ENCODE assay signal across 17 cellular contexts in genomic region chr6:21102624-21103023, GRCh38.
"Had no signal": no experiment of that assay in that cellular context is flagged by ENCODE, and none has a peak within 500 bp of the region (broad histone marks: within the 10 kb centered on the region; RNA-seq: fewer than 3 reads in every experiment).

No MANE protein-coding gene starts in this region.

- H3K27ac ChIP-seq: psoas muscle, tibial nerve had no signal

- H3K9me3 ChIP-seq: psoas muscle, right lobe of liver, tibial nerve had no signal

- H3K27me3 Mint-ChIP-seq: activated CD4-positive, alpha-beta T cell treated with anti-CD3 and anti-CD28 coated beads for 36 hours; activated CD8-positive, alpha-beta T cell treated with anti-CD3 and anti-CD28 coated beads for 36 hours; effector memory CD8-positive, alpha-beta T cell; stimulated activated memory B cell treated with anti-CD40 and anti-IgM and Interleukin-4, amounts not matched to agents 10 μg/mL and 1 μg/mL and 100 μg/mL, for 72 hours; T-cell had no signal

- DNase-seq: activated CD4-positive, alpha-beta T cell treated with anti-CD3 and anti-CD28 coated beads for 36 hours; activated CD8-positive, alpha-beta memory T cell treated with anti-CD3 and anti-CD28 coated beads, Interleukin-2, amount 50 U/mL, for 4 hours; central memory CD4-positive, alpha-beta T cell; effector memory CD8-positive, alpha-beta T cell; erythroblast; left cardiac atrium; occipital lobe; psoas muscle; right lobe of liver; T-cell; T1000 had no signal

- ATAC-seq: activated CD8-positive, alpha-beta T cell treated with anti-CD3 and anti-CD28 coated beads for 36 hours; activated T-cell treated with anti-CD3 and anti-CD28 coated beads, Interleukin-2, amount 50 U/mL, for 72 hours; effector memory CD8-positive, alpha-beta T cell; left cardiac atrium; psoas muscle; right lobe of liver; stimulated activated memory B cell treated with anti-CD40 and anti-IgM and Interleukin-4, amounts not matched to agents 10 μg/mL and 1 μg/mL and 100 μg/mL, for 72 hours; T-cell had no signal

- H3K4me3 ChIP-seq: psoas muscle, right lobe of liver, tibial nerve had no signal

- H3K27ac Mint-ChIP-seq: activated CD4-positive, alpha-beta T cell treated with anti-CD3 and anti-CD28 coated beads for 36 hours; activated CD8-positive, alpha-beta T cell treated with anti-CD3 and anti-CD28 coated beads for 36 hours; activated T-cell treated with anti-CD3 and anti-CD28 coated beads, Interleukin-2, amount 50 U/mL, for 72 hours; stimulated activated memory B cell treated with anti-CD40 and anti-IgM and Interleukin-4, amounts not matched to agents 10 μg/mL and 1 μg/mL and 100 μg/mL, for 72 hours; T-cell had no signal

- H3K36me3 ChIP-seq: right lobe of liver, tibial nerve had no signal

- H3K4me1 ChIP-seq: psoas muscle had no signal

- H3K9me3 Mint-ChIP-seq: activated CD8-positive, alpha-beta T cell treated with anti-CD3 and anti-CD28 coated beads for 36 hours; activated T-cell treated with anti-CD3 and anti-CD28 coated beads, Interleukin-2, amount 50 U/mL, for 72 hours; effector memory CD8-positive, alpha-beta T cell; immature natural killer cell; nephron; stimulated activated memory B cell treated with anti-CD40 and anti-IgM and Interleukin-4, amounts not matched to agents 10 μg/mL and 1 μg/mL and 100 μg/mL, for 72 hours; T-cell had no signal

- H3K27me3 ChIP-seq: right lobe of liver, tibial nerve had no signal

- H3K4me3 Mint-ChIP-seq: activated CD4-positive, alpha-beta T cell treated with anti-CD3 and anti-CD28 coated beads for 36 hours; activated CD8-positive, alpha-beta T cell treated with anti-CD3 and anti-CD28 coated beads for 36 hours; activated T-cell treated with anti-CD3 and anti-CD28 coated beads, Interleukin-2, amount 50 U/mL, for 72 hours; effector memory CD8-positive, alpha-beta T cell; nephron; stimulated activated memory B cell treated with anti-CD40 and anti-IgM and Interleukin-4, amounts not matched to agents 10 μg/mL and 1 μg/mL and 100 μg/mL, for 72 hours; T-cell had no signal
